Comparison of ENCODE assay signal across 8 cellular contexts in genomic region chr3:11155341-11156025, GRCh38. TPM values are rescaled to one million over a fixed set of nuclear protein-coding genes. Genes with fewer than 3 reads are reported as not detected.
DNase-seq lines count a peak whose midpoint lies in the region; ATAC-seq and TF ChIP-seq lines count a peak whose summit lies in the region.

No MANE protein-coding gene starts in this region.

- peak overlapping the region in 6 of 10 donors; percentile 11 to 59 (median 36) for H3K27ac ChIP-seq in heart right ventricle
- H3K27ac ChIP-seq in parathyroid adenoma = no peak overlapping the region

- 4 to 5% methylated on average over 8 of the region's 8 CpGs for WGBS in heart right ventricle, 2 donors

- DNase-seq in SIG-M5 treated with dmso at 0.1 percent for 504 hours (lab: John Stamatoyannopoulos, UW; ENCODE audit: unreplicated experiment) (peak; percentile 64), SIG-M5 (lab: John Stamatoyannopoulos, UW) (no peak), NCI-H2196 treated with DMSO at 0.1 percent for 48 hours (lab: John Stamatoyannopoulos, UW; ENCODE audit: unreplicated experiment) (peak; percentile 8), amniotic stem cell (lab: John Stamatoyannopoulos, UW) (peak; percentile 55), heart right ventricle (peak; percentile 55 to 65)

- peaks cover 0 to 32% (median 10%) of the 10 kb centered on the region in 9 donors for H3K4me1 ChIP-seq in heart right ventricle
- H3K4me1 ChIP-seq in parathyroid adenoma = no peaks in the 10 kb centered on the region

- H3K36me3 ChIP-seq in heart right ventricle (no peaks in the 10 kb centered on the region), parathyroid adenoma (ENCODE audit: control insufficient read depth, insufficient read depth, low read length) (no peaks in the 10 kb centered on the region)

- H3K9me3 ChIP-seq in heart right ventricle (no peaks in the 10 kb centered on the region), parathyroid adenoma (ENCODE audit: control insufficient read depth, low read length) (no peaks in the 10 kb centered on the region)

- H3K4me2 ChIP-seq in parathyroid adenoma (ENCODE audit: low read length) = no peak overlapping the region

- H2AFZ ChIP-seq in parathyroid adenoma = no peak overlapping the region

- ATAC-seq in heart right ventricle = peak; percentile 73 to 91 (median 88)
- ATAC-seq in HG02885 (IDR thresholded peaks at IDR 0.05; ENCODE audit: poor library complexity, unreplicated experiment) = no peak
- no peak for ATAC-seq in GM18873 (IDR thresholded peaks at IDR 0.05; ENCODE audit: low FRiP score, unreplicated experiment)

- H3K27me3 ChIP-seq in heart right ventricle (peaks cover 0 to 46% (median 27%) of the 10 kb centered on the region in 7 donors), parathyroid adenoma (ENCODE audit: control insufficient read depth, insufficient read depth, low read length) (no peaks in the 10 kb centered on the region)

- H3K79me2 ChIP-seq in parathyroid adenoma = no peaks in the 10 kb centered on the region

- intact Hi-C loops in heart right ventricle (cut with DNase I) = loop anchor here in 6 of 10 donors (1.0 to 10.0 kb wide), 7 partner anchors 37 to 182 kb away; no protein-coding TSS in a partner anchor

- peak; percentile 34 to 81 (median 67) for TF ChIP-seq CTCF in heart right ventricle (IDR thresholded peaks at IDR 0.05)
- peak; percentile 60 for TF ChIP-seq CTCF in parathyroid adenoma (IDR thresholded peaks at IDR 0.05)

- no peak overlapping the region for H3K9ac ChIP-seq in parathyroid adenoma

- peak overlapping the region in 9 of 10 donors; percentile 26 to 62 (median 56) for H3K4me3 ChIP-seq in heart right ventricle
- H3K4me3 ChIP-seq in parathyroid adenoma (ENCODE audit: low read depth, low read length) = no peak overlapping the region

RNA-seq across cellular contexts. Expression of gene HRH1, which starts 1.2 kb away (rescaled TPM):
- 1 to 10 TPM in 8 of 10 donors, under 1 TPM in 2; 0.57 to 3.1 (median 1.5) TPM for total RNA-seq in heart right ventricle
- polyA plus RNA-seq in heart right ventricle = under 1 TPM; 0.74 to 0.80 TPM

Comparison
In these comparisons a context has a peak if more than half of its experiments do, and no peak if none do; other contexts are left out.
1. ATAC-seq: peak in heart right ventricle (8 of 8); none in HG02885 (single experiment) and GM18873 (single experiment).